ENCODE assay signal across 8 cellular contexts in genomic region chr6:47047479-47048411, GRCh38. TPM values are rescaled to one million over a fixed set of nuclear protein-coding genes. Genes with fewer than 3 reads are reported as not detected.
DNase-seq lines count a peak whose midpoint lies in the region; ATAC-seq, FAIRE-seq and TF ChIP-seq lines count a peak whose summit lies in the region.

No MANE protein-coding gene starts in this region.

- peak; percentile 79 for TF ChIP-seq CTCF in astrocyte of the spinal cord (IDR thresholded peaks at IDR 0.05; ENCODE audit: low read depth, low read length)

- DNase-seq in ELF-1 (ENCODE audit: low read depth, low spot score) (peak; percentile 92), HuH-7.5 (ENCODE audit: low spot score) (peak; percentile 6), NOMO-1 (lab: John Stamatoyannopoulos, UW; ENCODE audit: unreplicated experiment in 2 of 2) (peak; percentile 72 to 94), astrocyte of the spinal cord (ENCODE audit: low read depth, low spot score) (peak; percentile 86), iPS DF 4.7 (ENCODE audit: extremely low read depth, low spot score) (peak; percentile 81), small intestine (peak; percentile 90)

- WGBS in small intestine, 3 donors = 26 to 29% (median 28%) methylated on average over 9 of the region's 9 CpGs

- no peaks in the 10 kb centered on the region for H3K36me3 ChIP-seq in small intestine (ENCODE audit: control insufficient read depth in 2 of 2, insufficient read depth in 2 of 2, low read length in 2 of 2)

- H3K4me3 ChIP-seq in astrocyte of the spinal cord (ENCODE audit: low read depth, low read length) = no peak overlapping the region
- no peak overlapping the region for H3K4me3 ChIP-seq in small intestine (ENCODE audit: low read depth in 1 of 2, low read length in 2 of 2)

- in situ Hi-C loops in astrocyte of the spinal cord (cut with HindIII; ENCODE audit: low sequenced_read_pairs) = no loop called here

- H3K9me3 ChIP-seq in small intestine (ENCODE audit: control insufficient read depth, low read depth) = no peaks in the 10 kb centered on the region

- H3K27ac ChIP-seq in small intestine (ENCODE audit: low read depth in 1 of 2, low read length in 1 of 2) = peak overlapping the region in 1 of 2 donors; percentile 39

- ATAC-seq in GM21360 (IDR thresholded peaks at IDR 0.05; ENCODE audit: unreplicated experiment) (peak; percentile 79), HG03571 (IDR thresholded peaks at IDR 0.05; ENCODE audit: unreplicated experiment) (no peak)

- FAIRE-seq in small intestine (lab: Jason Lieb, UNC) = no peak

- H3K27me3 ChIP-seq in small intestine (ENCODE audit: control insufficient read depth in 2 of 2, insufficient read depth in 2 of 2, low read length in 2 of 2) = no peaks in the 10 kb centered on the region

- peaks cover 0 to 4% of the 10 kb centered on the region in 2 donors for H3K4me1 ChIP-seq in small intestine (ENCODE audit: control insufficient read depth in 2 of 2, insufficient read depth in 1 of 2, low read depth in 1 of 2, low read length in 1 of 2)

RNA-seq across cellular contexts. Expression of gene ADGRF1, which starts 5.6 kb away (rescaled TPM):
- 1 to 10 TPM; 1.1 to 1.7 (median 1.6) TPM for polyA plus RNA-seq in small intestine

Comparison
In these comparisons a context has a peak if more than half of its experiments do, and no peak if none do; other contexts are left out.
1. DNase-seq: peak in every context shown above with its lines; median percentile 92 in ELF-1; 90 in small intestine; 86 in astrocyte of the spinal cord; 83 in NOMO-1; 81 in iPS DF 4.7; 6 in HuH-7.5.